In the genomic region with DNA sequence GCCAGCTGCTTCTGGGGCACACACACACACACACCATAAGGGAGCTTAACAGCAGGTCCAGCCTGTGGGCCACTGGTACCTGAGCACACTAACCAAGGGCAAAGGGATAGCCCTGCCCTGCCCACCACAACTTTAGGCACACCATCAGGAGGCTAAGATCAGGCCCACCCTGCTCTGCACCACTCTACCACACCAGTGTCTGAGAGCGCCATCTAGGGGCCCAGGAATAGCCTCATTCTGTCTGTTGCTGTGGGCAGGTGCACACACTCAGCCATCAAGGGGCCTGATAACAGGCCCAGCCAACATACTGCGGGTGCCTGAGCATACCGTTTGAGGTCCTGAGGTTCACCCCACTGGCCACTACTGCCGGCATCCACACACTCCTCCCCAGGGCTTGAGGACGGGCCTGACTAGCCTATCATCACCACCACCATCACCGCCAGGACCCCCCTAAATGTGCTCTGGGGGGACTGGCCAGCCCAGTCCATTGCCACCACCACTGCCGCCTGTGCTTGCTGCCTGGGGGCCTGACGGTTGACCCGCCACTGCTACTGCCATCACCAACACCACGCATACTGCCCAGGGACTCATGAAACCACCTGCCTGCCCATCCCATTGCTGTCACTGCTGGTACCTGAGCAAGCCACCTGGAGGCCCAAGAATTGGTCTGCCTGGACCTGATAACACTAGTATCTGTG, we compare ENCODE assay signal across 8 cellular contexts. TPM values are rescaled to one million over a fixed set of nuclear protein-coding genes. Genes with fewer than 3 reads are reported as not detected.
DNase-seq lines count a peak whose midpoint lies in the region; ATAC-seq and TF ChIP-seq lines count a peak whose summit lies in the region.

No MANE protein-coding gene starts in this region.

- ATAC-seq in GM19463 (IDR thresholded peaks at IDR 0.05; ENCODE audit: unreplicated experiment) (peak; percentile 63), omental fat pad (ENCODE audit: low FRiP score) (peak; percentile 23), gastrocnemius medialis (no peak)

- TF ChIP-seq CTCF in AG10803 (conservative IDR thresholded peaks at IDR 0.05; ENCODE audit: low read length) = peak; percentile 40
- no peak for TF ChIP-seq CTCF in omental fat pad (IDR thresholded peaks at IDR 0.05)
- no peak for TF ChIP-seq CTCF in gastrocnemius medialis (IDR thresholded peaks at IDR 0.05 in 4 of 5, conservative IDR thresholded peaks at IDR 0.05 in 1 of 5)
- no peak for TF ChIP-seq CTCF in testis (IDR thresholded peaks at IDR 0.05)

- H3K4me1 ChIP-seq in gastrocnemius medialis (no peaks in the 10 kb centered on the region), testis (no peaks in the 10 kb centered on the region)

- in situ Hi-C loops in gastrocnemius medialis (cut with MboI; ENCODE audit: low sequenced_read_pairs in 4 of 4) = no loop called here

- no peak overlapping the region for H3K4me3 ChIP-seq in AG10803 (ENCODE audit: low read length)
- H3K4me3 ChIP-seq in gastrocnemius medialis = no peak overlapping the region
- H3K4me3 ChIP-seq in testis = no peak overlapping the region

- DNase-seq in AG10803 (ENCODE audit: low read depth) (peak; percentile 11), T-helper 1 cell (peak in 3 of 5 donors; percentile 21 to 64 (median 32)), omental fat pad (ENCODE audit: low spot score) (no peak), gastrocnemius medialis (no peak), middle frontal gyrus (ENCODE audit: extremely low spot score, low spot score) (no peak), testis (no peak)
- DNase-seq in central memory CD4-positive, alpha-beta T cell = peak; percentile 10

- H3K27ac ChIP-seq in gastrocnemius medialis (no peak overlapping the region), testis (no peak overlapping the region)

- no peaks in the 10 kb centered on the region for H3K27me3 ChIP-seq in gastrocnemius medialis
- no peaks in the 10 kb centered on the region for H3K27me3 ChIP-seq in testis

- H3K36me3 ChIP-seq in gastrocnemius medialis (no peaks in the 10 kb centered on the region), testis (ENCODE audit: low read depth, missing control alignments) (no peaks in the 10 kb centered on the region)

- intact Hi-C loops in gastrocnemius medialis (cut with DNase I; ENCODE audit: low total_unique reads) (no loop called here), testis (cut with DNase I; ENCODE audit: low total_unique reads) (no loop called here)

- TF ChIP-seq POLR2A in gastrocnemius medialis (IDR thresholded peaks at IDR 0.05) (no peak), testis (IDR thresholded peaks at IDR 0.05) (no peak)

- H3K9me3 ChIP-seq in gastrocnemius medialis (no peaks in the 10 kb centered on the region), testis (no peaks in the 10 kb centered on the region)

- 97 to 100% methylated on average over 5 to 10 of the region's 10 CpGs for whole genome bisulfite sequencing in testis, 2 donors

RNA-seq across cellular contexts. Expression of a gene that starts 31.3 kb away (rescaled TPM):
- total RNA-seq in omental fat pad = 10 to 100 TPM; 17.8 to 32.2 (median 27.3) TPM
- total RNA-seq in gastrocnemius medialis = 10 to 100 TPM; 21.3 to 42.6 (median 28.2) TPM
- total RNA-seq in testis = 10 to 100 TPM; 50.0 to 52.7 TPM
- polyA plus RNA-seq in testis (ENCODE audit: insufficient read depth, low read depth, low replicate concordance) = 29.3 TPM

RNA-seq across cellular contexts. Expression of a gene that starts 31.4 kb away (rescaled TPM):
- total RNA-seq in omental fat pad (10 to 100 TPM; 10.1 to 15.9 (median 13.3) TPM), gastrocnemius medialis (10 to 100 TPM; 19.5 to 27.3 (median 25.6) TPM), testis (10 to 100 TPM in 1 of 2 donors, 1 to 10 TPM in 1; 9.5 to 17.9 TPM)
- 19.7 TPM for polyA plus RNA-seq in testis (ENCODE audit: insufficient read depth, low read depth, low replicate concordance)

Comparison
In these comparisons a context has a peak if more than half of its experiments do, and no peak if none do; other contexts are left out.
1. DNase-seq: peak in AG10803 (single experiment), T-helper 1 cell (3 of 5) and central memory CD4-positive, alpha-beta T cell (single experiment); none in omental fat pad (single experiment), gastrocnemius medialis (0 of 2), middle frontal gyrus (single experiment) and testis (single experiment).
2. ATAC-seq: peak in GM19463 (single experiment) and omental fat pad (single experiment); none in gastrocnemius medialis (0 of 2).